Comparison of ENCODE assay signal across 25 cellular contexts in genomic region chr12:89134213-89134770, GRCh38.
DNase-seq lines count a peak whose midpoint lies in the region; ATAC-seq, FAIRE-seq and TF ChIP-seq lines count a peak whose summit lies in the region.
"Had no signal": no experiment of that assay in that cellular context is flagged by ENCODE, and none has a peak within 500 bp of the region (broad histone marks: within the 10 kb centered on the region; RNA-seq: fewer than 3 reads in every experiment).

No MANE protein-coding gene starts in this region.

- RAD21 ChIA-PET in HCT116 (lab: Charles Lee; ENCODE audit: low non-redundant PET in 1 of 2, low total read pairs in 2 of 2, uncharacterized antibody in 2 of 2, unreplicated experiment in 2 of 2), result no interaction called here

- H3K27me3 ChIP-seq in HCT116 (ENCODE audit: insufficient read depth, low read length) (no peaks in the 10 kb centered on the region), HepG2 (ENCODE audit: control insufficient read depth in 1 of 2, insufficient read depth in 2 of 2, low read length in 2 of 2) (no peaks in the 10 kb centered on the region; a peak in 1 of 5 replicates)
- H3K27me3 ChIP-seq: esophagus muscularis mucosa, gastroesophageal sphincter, SJSA1, suprapubic skin, uterus had no signal

- ATAC-seq in HCT116 (peak; percentile 48; the same call in 1 of the 2 replicates), HepG2 (no peak), HG03095 (IDR thresholded peaks at IDR 0.05; ENCODE audit: unreplicated experiment) (no peak)
- ATAC-seq: gastroesophageal sphincter; natural killer cell treated with Interleukin-12 subunit alpha and Interleukin-12 subunit beta and Interleukin-15 and Interleukin-18, amount 100 ng/mL, for 72 hours had no signal

- TF ChIP-seq CTCF in HCT116 (IDR thresholded peaks at IDR 0.05 in 2 of 3, conservative IDR thresholded peaks at IDR 0.05 in 1 of 3; ENCODE audit: borderline replicate concordance in 1 of 3, insufficient read depth in 1 of 3, low read depth in 2 of 3, low read length in 2 of 3) (no peak), HepG2 (CRISPR knock-in tag; IDR thresholded peaks at IDR 0.05) (no peak)

- H3K4me1 ChIP-seq in HCT116 (ENCODE audit: control insufficient read depth in 1 of 2, insufficient read depth in 2 of 2, low read length in 2 of 2) (peaks cover 0 to 37% of the 10 kb centered on the region in 2 experiments; a peak in 3 of 4 replicates), HepG2 (ENCODE audit: insufficient read depth, low read length) (no peaks in the 10 kb centered on the region)
- H3K4me1 ChIP-seq: gastroesophageal sphincter, SJSA1, suprapubic skin, uterus had no signal

- DNase-seq in COLO668 (lab: John Stamatoyannopoulos, UW; ENCODE audit: unreplicated experiment) (peak; percentile 26), HCT116 (ENCODE audit: low read depth, low spot score) (peak; percentile 22), dermis microvascular lymphatic vessel endothelial cell (ENCODE audit: low read depth in 2 of 2) (peak; percentile 74 to 96), HepG2 (ENCODE audit: low spot score) (peak; percentile 12), SHP77 treated with DMSO at 0.1 percent for 48 hours (lab: John Stamatoyannopoulos, UW) (no peak), DMS79 (lab: John Stamatoyannopoulos, UW) (no peak), LoVo (ENCODE audit: low spot score) (no peak)
- DNase-seq: activated CD4-positive, alpha-beta T cell treated with anti-CD3 and anti-CD28 coated beads, Interleukin-2, amount 50 U/mL, for 4 hours; activated CD8-positive, alpha-beta memory T cell treated with anti-CD3 and anti-CD28 coated beads, Interleukin-2, amount 50 U/mL, for 4 hours; activated naive CD8-positive, alpha-beta T cell treated with anti-CD3 and anti-CD28 coated beads, Interleukin-2, amount 10 ng/mL, durations not matched to agents 7 days and 5 days; effector CD8-positive, alpha-beta T cell; GF-D8; H7; kidney glomerular epithelial cell; NK-92 treated with Interleukin-12 subunit alpha and Interleukin-12 subunit beta, amount 100 ng/mL, for 24 hours; posterior cingulate gyrus; stimulated activated CD4-positive, alpha-beta T cell treated with anti-CD3 and anti-CD28 coated beads, Interleukin-1b, Interleukin-23, amount 100 ng/mL, for 48 hours; uterus; WERI-Rb-1 had no signal

- H4K20me1 ChIP-seq in HCT116 (ENCODE audit: insufficient read depth), result no peaks in the 10 kb centered on the region
- H4K20me1 ChIP-seq in HepG2 (ENCODE audit: insufficient read depth, low read length), result no peaks in the 10 kb centered on the region

- no peak overlapping the region for H3K4me2 ChIP-seq in HCT116 (ENCODE audit: low read length)
- no peak overlapping the region for H3K4me2 ChIP-seq in HepG2 (ENCODE audit: low read depth, low read length)

- WGBS in HepG2 (ENCODE audit: low lambda C conversion rate), result 49% methylated on average over 2 of the region's 3 CpGs

- H2AFZ ChIP-seq in HCT116 (ENCODE audit: low read depth, low read length, poor library complexity, severe bottlenecking) (peak overlapping the region; percentile 13), HepG2 (ENCODE audit: low read length) (no peak overlapping the region)

- CTCF ChIA-PET in HCT116 (lab: Charles Lee) (no interaction called here), HepG2 (lab: Yijun Ruan, JAX; ENCODE audit: low intra/inter-chr PET ratio, low total read pairs) (no interaction called here)

- H3K79me2 ChIP-seq in HCT116 (ENCODE audit: insufficient read depth, low read length), result no peaks in the 10 kb centered on the region
- no peaks in the 10 kb centered on the region for H3K79me2 ChIP-seq in HepG2 (ENCODE audit: insufficient read depth, low read length)

- no TSS peak for BruUV-seq in HCT116 (replicated peaks; lab: Mats Ljungman, UMichigan)
- BruUV-seq in HepG2 (replicated peaks; lab: Mats Ljungman, UMichigan), result no TSS peak

- no peak overlapping the region for H3K27ac ChIP-seq in HCT116 (ENCODE audit: low read depth, low read length)
- H3K27ac ChIP-seq in HepG2 (ENCODE audit: extremely low read length, insufficient read depth, low read length), result no peak overlapping the region
- H3K27ac ChIP-seq: esophagus muscularis mucosa, gastroesophageal sphincter, SJSA1, suprapubic skin, uterus, WERI-Rb-1 had no signal

- in situ Hi-C loops in HepG2 (cut with HindIII; ENCODE audit: extremely low pct_ligation_motif_present, low pct_unique_long_range_greater_than_20kb), result no loop called here

- intact Hi-C loops in HCT116 (cut with micrococcal nuclease), result no loop called here
- intact Hi-C loops in HepG2 (cut with micrococcal nuclease; ENCODE audit: unreplicated experiment), result no loop called here

- no peak for TF ChIP-seq RAD21 in HCT116 (IDR thresholded peaks at IDR 0.05; ENCODE audit: low read depth)
- no peak for TF ChIP-seq RAD21 in HepG2 (CRISPR knock-in tag; IDR thresholded peaks at IDR 0.05)

- H3K9me2 ChIP-seq in HCT116 (ENCODE audit: insufficient read depth), result no peaks in the 10 kb centered on the region

- H3K4me3 ChIP-seq in HCT116 (replicated peaks in 1 of 2; ENCODE audit: low read depth in 1 of 2, low read length in 2 of 2) (no peak overlapping the region), HepG2 (replicated peaks in 1 of 3; ENCODE audit: insufficient read depth in 1 of 3, low read depth in 2 of 3, low read length in 3 of 3) (no peak overlapping the region)
- H3K4me3 ChIP-seq: esophagus muscularis mucosa, gastroesophageal sphincter, SJSA1, suprapubic skin, uterus had no signal

- no peaks in the 10 kb centered on the region for H3K9me3 ChIP-seq in HCT116 (ENCODE audit: control insufficient read depth in 1 of 2, insufficient read depth in 1 of 2, low read depth in 1 of 2, low read length in 2 of 2)
- no peaks in the 10 kb centered on the region for H3K9me3 ChIP-seq in HepG2 (ENCODE audit: low read length)
- H3K9me3 ChIP-seq: esophagus muscularis mucosa, gastroesophageal sphincter, SJSA1, suprapubic skin, uterus had no signal

- H3K36me3 ChIP-seq in HCT116 (ENCODE audit: control insufficient read depth in 1 of 2, insufficient read depth in 2 of 2, low read length in 2 of 2) (no peaks in the 10 kb centered on the region), HepG2 (replicated peaks in 1 of 2; ENCODE audit: control insufficient read depth in 1 of 2, insufficient read depth in 2 of 2, low read length in 2 of 2) (no peaks in the 10 kb centered on the region)
- H3K36me3 ChIP-seq: esophagus muscularis mucosa, gastroesophageal sphincter, SJSA1, suprapubic skin, uterus, WERI-Rb-1 had no signal

- TF ChIP-seq POLR2A in HCT116 (IDR thresholded peaks at IDR 0.05; ENCODE audit: borderline replicate concordance, extremely low read depth, insufficient read depth, insufficient read length) (no peak), HepG2 (IDR thresholded peaks at IDR 0.05; ENCODE audit: insufficient read depth in 1 of 2, low read depth in 2 of 2, low read length in 2 of 2) (no peak)

- H3K9ac ChIP-seq in HCT116 (ENCODE audit: low read length) (no peak overlapping the region), HepG2 (ENCODE audit: insufficient read depth, low read depth, low read length) (no peak overlapping the region)

- POLR2A ChIA-PET in HCT116 (lab: Charles Lee) (interaction anchor here (1.3 kb wide), 1 partner anchor 17 kb away, joined by 3 read pairs; no protein-coding TSS in a partner anchor), HepG2 (lab: Yijun Ruan, JAX) (no interaction called here)

- FAIRE-seq in HepG2 (lab: Jason Lieb, UNC), result no peak

- TF ChIP-seq EP300 in HepG2 (IDR thresholded peaks at IDR 0.05; ENCODE audit: low read depth in 2 of 2, low read length in 2 of 2) (no peak), HepG2 (CRISPR knock-in tag; IDR thresholded peaks at IDR 0.05; ENCODE audit: borderline replicate concordance) (no peak)

TF ChIP-seq in HCT116, 20 proteins besides CTCF, POLR2A, EP300 and RAD21 (continues in another document):
- TF ChIP-seq EZH2 (IDR thresholded peaks at IDR 0.05) (no peak), FOSL1 (IDR thresholded peaks at IDR 0.05; ENCODE audit: low read depth) (peak; percentile 15; the same call in 1 of the 2 replicates), ZBTB33 (IDR thresholded peaks at IDR 0.05; ENCODE audit: extremely low read depth, insufficient replicate concordance, low read length) (no peak), SRF (IDR thresholded peaks at IDR 0.05; ENCODE audit: low read depth) (no peak), CBX3 (IDR thresholded peaks at IDR 0.05; ENCODE audit: low read depth) (0 out of 2 replicates have a peak, but pooled peaks have one; percentile 16)

TF ChIP-seq in HepG2, 621 proteins besides CTCF, POLR2A, EP300 and RAD21 (continues in another document):
- TF ChIP-seq ERF (CRISPR knock-in tag; IDR thresholded peaks at IDR 0.05) (no peak), SOX5 (CRISPR knock-in tag; IDR thresholded peaks at IDR 0.05; ENCODE audit: borderline replicate concordance) (0 out of 2 replicates have a peak, but pooled peaks have one; percentile 31), ZNF121 (CRISPR knock-in tag; IDR thresholded peaks at IDR 0.05) (no peak), ZC3H4 (CRISPR knock-in tag; IDR thresholded peaks at IDR 0.05; ENCODE audit: borderline replicate concordance) (no peak), FOXO4 (CRISPR knock-in tag; conservative IDR thresholded peaks at IDR 0.05) (no peak), ZBTB20 (CRISPR knock-in tag; IDR thresholded peaks at IDR 0.05; ENCODE audit: borderline replicate concordance, low read depth) (no peak), SOX13 (IDR thresholded peaks at IDR 0.05) (peak; percentile 55; the same call in 1 of the 2 replicates), SOX13 (CRISPR knock-in tag; conservative IDR thresholded peaks at IDR 0.05 in 1 of 2, IDR thresholded peaks at IDR 0.05 in 1 of 2) (peak in 1 of 2 experiments; percentile 76; a peak in 2 of 4 replicates), SP5 (CRISPR knock-in tag; IDR thresholded peaks at IDR 0.05; ENCODE audit: borderline replicate concordance, low read depth) (no peak), MAFG (CRISPR knock-in tag; IDR thresholded peaks at IDR 0.05) (no peak)

Comparison
In these comparisons a context has a peak if more than half of its experiments do, and no peak if none do; other contexts are left out.
1. DNase-seq: peak in COLO668 (single experiment), HCT116 (single experiment), dermis microvascular lymphatic vessel endothelial cell (2 of 2) and HepG2 (single experiment); none in SHP77 treated with DMSO at 0.1 percent for 48 hours (single experiment), DMS79 (single experiment) and LoVo (single experiment).